ENCODE assay signal across 1 cellular context in genomic region chr6:158040051-158040803, GRCh38.
TF ChIP-seq lines count a peak whose summit lies in the region.

No MANE protein-coding gene starts in this region.

TF ChIP-seq in HepG2, 621 proteins besides CTCF, POLR2A, EP300 and RAD21 (continued from another document and continues in another):
- TF ChIP-seq FOSL1 (CRISPR knock-in tag; IDR thresholded peaks at IDR 0.05; ENCODE audit: borderline replicate concordance) (peak; percentile 97), ZNF674 (CRISPR knock-in tag; IDR thresholded peaks at IDR 0.05; ENCODE audit: low read depth) (no peak), ETV5 (CRISPR knock-in tag; IDR thresholded peaks at IDR 0.05; ENCODE audit: borderline replicate concordance) (peak; percentile 84), ZNF282 (IDR thresholded peaks at IDR 0.05; ENCODE audit: partially characterized antibody) (no peak), ZNF607 (CRISPR knock-in tag; IDR thresholded peaks at IDR 0.05; ENCODE audit: borderline replicate concordance) (no peak), AHR (CRISPR knock-in tag; IDR thresholded peaks at IDR 0.05) (no peak), SRY (CRISPR knock-in tag; IDR thresholded peaks at IDR 0.05) (no peak), CEBPG (CRISPR knock-in tag; IDR thresholded peaks at IDR 0.05) (peak; percentile 55), ZBTB44 (CRISPR knock-in tag; IDR thresholded peaks at IDR 0.05) (no peak), MEF2D (CRISPR knock-in tag; IDR thresholded peaks at IDR 0.05) (peak; percentile 53; the same call in 1 of the 2 replicates), KIAA2018 (CRISPR knock-in tag; IDR thresholded peaks at IDR 0.05; ENCODE audit: borderline replicate concordance) (no peak), TRIM22 (IDR thresholded peaks at IDR 0.05) (no peak), DNMT1 (CRISPR knock-in tag; IDR thresholded peaks at IDR 0.05) (no peak), SKI (IDR thresholded peaks at IDR 0.05; ENCODE audit: partially characterized antibody) (peak; percentile 90), ZNF230 (CRISPR knock-in tag; IDR thresholded peaks at IDR 0.05) (no peak), RFX1 (IDR thresholded peaks at IDR 0.05) (no peak), FOXK2 (IDR thresholded peaks at IDR 0.05) (peak; percentile 89), ZC3H4 (CRISPR knock-in tag; IDR thresholded peaks at IDR 0.05; ENCODE audit: borderline replicate concordance) (no peak), NAIF1 (CRISPR knock-in tag; IDR thresholded peaks at IDR 0.05; ENCODE audit: borderline replicate concordance) (no peak), TEAD2 (CRISPR knock-in tag; IDR thresholded peaks at IDR 0.05) (peak; percentile 72; the same call in 1 of the 2 replicates), ZNF564 (CRISPR knock-in tag; IDR thresholded peaks at IDR 0.05) (0 out of 2 replicates have a peak, but pooled peaks have one; percentile 54), NFKB2 (CRISPR knock-in tag; IDR thresholded peaks at IDR 0.05; ENCODE audit: borderline replicate concordance) (no peak), AHDC1 (CRISPR knock-in tag; IDR thresholded peaks at IDR 0.05; ENCODE audit: borderline replicate concordance) (peak; percentile 90; the same call in 1 of the 2 replicates), ZNF446 (CRISPR knock-in tag; IDR thresholded peaks at IDR 0.05) (no peak), ZNF501 (CRISPR knock-in tag; IDR thresholded peaks at IDR 0.05) (peak; percentile 53), FIP1L1 (IDR thresholded peaks at IDR 0.05; ENCODE audit: borderline replicate concordance, insufficient read depth, low read depth, low read length) (no peak), ZBTB39 (CRISPR knock-in tag; IDR thresholded peaks at IDR 0.05) (no peak), ZFP91 (CRISPR knock-in tag; IDR thresholded peaks at IDR 0.05; ENCODE audit: borderline replicate concordance) (no peak; the same call in 1 of the 2 replicates), MED1 (CRISPR knock-in tag; IDR thresholded peaks at IDR 0.05) (peak; percentile 98), DNMT3B (CRISPR knock-in tag; conservative IDR thresholded peaks at IDR 0.05) (peak; percentile 65), ZNF766 (CRISPR knock-in tag; IDR thresholded peaks at IDR 0.05; ENCODE audit: borderline replicate concordance) (0 out of 2 replicates have a peak, but pooled peaks have one; percentile 53), PITX1 (CRISPR knock-in tag; IDR thresholded peaks at IDR 0.05) (0 out of 2 replicates have a peak, but pooled peaks have one; percentile 24), ZFX (CRISPR knock-in tag; IDR thresholded peaks at IDR 0.05; ENCODE audit: low read depth) (no peak), SOX6 (IDR thresholded peaks at IDR 0.05) (no peak), SOX6 (CRISPR knock-in tag; IDR thresholded peaks at IDR 0.05) (peak; percentile 95), ELF1 (CRISPR knock-in tag; IDR thresholded peaks at IDR 0.05) (no peak; the same call in 1 of the 2 replicates), SNAI1 (CRISPR knock-in tag; IDR thresholded peaks at IDR 0.05; ENCODE audit: borderline replicate concordance) (peak; percentile 66; the same call in 1 of the 2 replicates), ZNF460 (CRISPR knock-in tag; IDR thresholded peaks at IDR 0.05; ENCODE audit: borderline replicate concordance) (no peak), TERF1 (CRISPR knock-in tag; IDR thresholded peaks at IDR 0.05) (no peak), NCOA1 (CRISPR knock-in tag; IDR thresholded peaks at IDR 0.05) (peak; percentile 84), NKX3-1 (CRISPR knock-in tag; IDR thresholded peaks at IDR 0.05) (peak; percentile 73; the same call in 1 of the 2 replicates)
